In the genomic region with DNA sequence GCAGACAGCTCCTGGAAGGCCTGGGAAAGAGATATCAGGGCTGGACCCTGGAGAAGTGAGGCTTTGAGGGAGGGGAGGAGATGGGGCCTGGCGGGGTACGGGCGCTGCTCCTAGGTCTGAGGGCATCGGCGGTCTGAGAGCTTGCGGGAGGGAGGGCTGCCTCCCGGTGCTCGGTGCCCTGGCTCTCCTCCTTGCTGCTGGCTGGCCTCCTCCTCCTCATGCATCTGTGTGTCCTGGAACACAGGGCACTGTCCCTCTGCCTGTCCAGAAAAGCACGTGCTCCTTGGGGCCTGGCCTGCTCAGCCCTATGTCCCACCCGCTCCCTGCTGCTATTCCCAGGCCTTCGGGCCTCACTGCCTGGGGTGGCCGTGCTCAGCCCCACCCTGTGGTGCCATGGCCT, we compare ENCODE assay signal across 22 cellular contexts. TPM values are rescaled to one million over a fixed set of nuclear protein-coding genes. Genes with fewer than 3 reads are reported as not detected.
DNase-seq lines count a peak whose midpoint lies in the region; ATAC-seq, FAIRE-seq and TF ChIP-seq lines count a peak whose summit lies in the region.
"Had no signal": no experiment of that assay in that cellular context is flagged by ENCODE, and none has a peak within 500 bp of the region (broad histone marks: within the 10 kb centered on the region; RNA-seq: fewer than 3 reads in every experiment).

No MANE protein-coding gene starts in this region.

- 96% methylated on average over 9 of the region's 12 CpGs for WGBS in SK-N-SH (ENCODE audit: low lambda C conversion rate)
- WGBS in psoas muscle, 3 donors: 34 to 60% (median 48%) methylated on average over 9 to 12 of the region's 12 CpGs

- TF ChIP-seq CTCF in SK-N-SH (IDR thresholded peaks at IDR 0.05) (no peak), kidney (IDR thresholded peaks at IDR 0.05; ENCODE audit: borderline replicate concordance, extremely low read depth, insufficient read depth) (no peak), psoas muscle (IDR thresholded peaks at IDR 0.05) (no peak)

- intact Hi-C loops in kidney (cut with DNase I): no loop called here
- intact Hi-C loops in psoas muscle (cut with DNase I): no loop called here

- H3K4me1 ChIP-seq in BLaER1: peaks cover 28% of the 10 kb centered on the region
- H3K4me1 ChIP-seq in SK-N-SH (ENCODE audit: control insufficient read depth in 1 of 2, insufficient read depth in 2 of 2, low read depth in 1 of 2, low read length in 1 of 2): no peaks in the 10 kb centered on the region; a peak in 1 of 4 replicates
- no peaks in the 10 kb centered on the region for H3K4me1 ChIP-seq in kidney (ENCODE audit: control insufficient read depth in 1 of 2, insufficient read depth in 1 of 2, low read depth in 1 of 2, low read length in 2 of 2)
- H3K4me1 ChIP-seq in psoas muscle: no peaks in the 10 kb centered on the region

- peaks cover 34% of the 10 kb centered on the region for H3F3A ChIP-seq in SK-N-SH (replicated peaks; ENCODE audit: insufficient read depth)

- no peak overlapping the region for H3K4me3 ChIP-seq in BLaER1
- H3K4me3 ChIP-seq in SK-N-SH (ENCODE audit: low read depth in 2 of 2, low read length in 1 of 2): no peak overlapping the region
- H3K4me3 ChIP-seq in kidney (ENCODE audit: low read length in 2 of 2): no peak overlapping the region
- no peak overlapping the region for H3K4me3 ChIP-seq in psoas muscle
- H3K4me3 ChIP-seq: K562, PC-9 had no signal

- FAIRE-seq in kidney (lab: Jason Lieb, UNC): no peak
- FAIRE-seq: A204.1, GM12891, H1, K562 had no signal

- H3K9me3 ChIP-seq in BLaER1: no peaks in the 10 kb centered on the region
- no peaks in the 10 kb centered on the region for H3K9me3 ChIP-seq in SK-N-SH
- H3K9me3 ChIP-seq in kidney (ENCODE audit: control insufficient read depth in 1 of 2, low read length in 2 of 2): no peaks in the 10 kb centered on the region
- H3K9me3 ChIP-seq in psoas muscle: no peaks in the 10 kb centered on the region

- no peak overlapping the region for H3K4me2 ChIP-seq in BLaER1
- H3K4me2 ChIP-seq in SK-N-SH: no peak overlapping the region
- H3K4me2 ChIP-seq: PC-9 had no signal

- H4K20me1 ChIP-seq in BLaER1 (no peaks in the 10 kb centered on the region), SK-N-SH (ENCODE audit: insufficient read depth) (0 out of 2 replicates have a peak, but pooled peaks cover under 1% of the 10 kb centered on the region)

- no peak overlapping the region for H2AFZ ChIP-seq in SK-N-SH (ENCODE audit: low read depth)
- H2AFZ ChIP-seq: PC-9 had no signal

- CTCF ChIA-PET in SK-N-SH (lab: Yijun Ruan, JAX): interaction anchor here (1.2 to 5.9 kb wide), 5 partner anchors 11 to 120 kb away, joined by 3 to 33 read pairs (median 6); no protein-coding TSS in a partner anchor

- H3K27me3 ChIP-seq in BLaER1 (no peaks in the 10 kb centered on the region), SK-N-SH (ENCODE audit: insufficient read depth) (no peaks in the 10 kb centered on the region), psoas muscle (ENCODE audit: insufficient read depth in 3 of 3, low read length in 2 of 3) (no peaks in the 10 kb centered on the region)

- DNase-seq in SK-N-SH (peak; percentile 34), kidney (peak; percentile 61), psoas muscle (no peak), HK-2 (ENCODE audit: unreplicated experiment) (no peak)
- no peak for DNase-seq in activated CD4-positive, alpha-beta T cell treated with anti-CD3 and anti-CD28 coated beads for 4 hours
- DNase-seq: DMS79, MM.1S, NCI-H1092, NCI-H1436, NCI-H1930, NCI-H2227 treated with DMSO at 0.1 percent for 48 hours, NCI-H510A, NCI-H748 treated with DMSO at 0.1 percent for 48 hours, PC-9, SIG-M5 had no signal

- TF ChIP-seq EP300 in SK-N-SH (IDR thresholded peaks at IDR 0.05; ENCODE audit: borderline replicate concordance in 1 of 2, low read depth in 1 of 2, low read length in 1 of 2): no peak

- H3K27ac ChIP-seq in BLaER1: 0 out of 2 replicates have a peak overlapping the region, but pooled peaks have one; percentile 13
- H3K27ac ChIP-seq in SK-N-SH (ENCODE audit: low read depth in 2 of 2, low read length in 1 of 2): no peak overlapping the region
- no peak overlapping the region for H3K27ac ChIP-seq in kidney (ENCODE audit: low read depth in 2 of 2, low read length in 2 of 2)
- H3K27ac ChIP-seq in psoas muscle: no peak overlapping the region
- H3K27ac ChIP-seq: PC-9 had no signal

- H3K79me2 ChIP-seq in SK-N-SH (ENCODE audit: insufficient read depth): no peaks in the 10 kb centered on the region

- no peaks in the 10 kb centered on the region for H3K9me2 ChIP-seq in SK-N-SH

- POLR2A ChIA-PET in SK-N-SH (lab: Yijun Ruan, JAX): no interaction called here

- ATAC-seq in psoas muscle (peak; percentile 28 to 56 (median 38)), HG02852 (IDR thresholded peaks at IDR 0.05; ENCODE audit: unreplicated experiment) (no peak), GM21619 (IDR thresholded peaks at IDR 0.05; ENCODE audit: unreplicated experiment) (no peak)
- ATAC-seq: K562 had no signal

- H3K9ac ChIP-seq in BLaER1 (no peak overlapping the region), SK-N-SH (no peak overlapping the region), kidney (ENCODE audit: low read length in 2 of 2) (no peak overlapping the region)

- TF ChIP-seq RAD21 in SK-N-SH (IDR thresholded peaks at IDR 0.05; ENCODE audit: low read length): no peak

- H3K36me3 ChIP-seq in BLaER1: peaks cover 24% of the 10 kb centered on the region
- H3K36me3 ChIP-seq in SK-N-SH (replicated peaks in 1 of 2; ENCODE audit: control insufficient read depth in 1 of 2, insufficient read depth in 2 of 2, low read length in 1 of 2): peaks cover 4 to 8% of the 10 kb centered on the region in 2 experiments
- H3K36me3 ChIP-seq in kidney (ENCODE audit: control insufficient read depth in 1 of 2, insufficient read depth in 2 of 2, low read length in 2 of 2): no peaks in the 10 kb centered on the region
- H3K36me3 ChIP-seq in psoas muscle (ENCODE audit: insufficient read depth in 1 of 2, low read depth in 1 of 2): peaks cover 0 to 7% of the 10 kb centered on the region in 2 donors

TF ChIP-seq in SK-N-SH, 30 proteins besides CTCF, POLR2A, EP300 and RAD21 (continues in another document):
- TF ChIP-seq, protein P1, sequence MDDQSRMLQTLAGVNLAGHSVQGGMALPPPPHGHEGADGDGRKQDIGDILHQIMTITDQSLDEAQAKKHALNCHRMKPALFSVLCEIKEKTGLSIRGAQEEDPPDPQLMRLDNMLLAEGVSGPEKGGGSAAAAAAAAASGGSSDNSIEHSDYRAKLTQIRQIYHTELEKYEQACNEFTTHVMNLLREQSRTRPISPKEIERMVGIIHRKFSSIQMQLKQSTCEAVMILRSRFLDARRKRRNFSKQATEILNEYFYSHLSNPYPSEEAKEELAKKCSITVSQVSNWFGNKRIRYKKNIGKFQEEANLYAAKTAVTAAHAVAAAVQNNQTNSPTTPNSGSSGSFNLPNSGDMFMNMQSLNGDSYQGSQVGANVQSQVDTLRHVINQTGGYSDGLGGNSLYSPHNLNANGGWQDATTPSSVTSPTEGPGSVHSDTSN (IDR thresholded peaks at IDR 0.05): no peak
- TF ChIP-seq, protein P2, sequence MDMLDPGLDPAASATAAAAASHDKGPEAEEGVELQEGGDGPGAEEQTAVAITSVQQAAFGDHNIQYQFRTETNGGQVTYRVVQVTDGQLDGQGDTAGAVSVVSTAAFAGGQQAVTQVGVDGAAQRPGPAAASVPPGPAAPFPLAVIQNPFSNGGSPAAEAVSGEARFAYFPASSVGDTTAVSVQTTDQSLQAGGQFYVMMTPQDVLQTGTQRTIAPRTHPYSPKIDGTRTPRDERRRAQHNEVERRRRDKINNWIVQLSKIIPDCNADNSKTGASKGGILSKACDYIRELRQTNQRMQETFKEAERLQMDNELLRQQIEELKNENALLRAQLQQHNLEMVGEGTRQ (IDR thresholded peaks at IDR 0.05; ENCODE audit: borderline replicate concordance, low read depth, low read length): no peak
- TF ChIP-seq YY1 (IDR thresholded peaks at IDR 0.05; ENCODE audit: low read depth) (no peak), RFX5 (IDR thresholded peaks at IDR 0.05; ENCODE audit: low read length) (no peak), FOSL2 (IDR thresholded peaks at IDR 0.05; ENCODE audit: borderline replicate concordance, low read depth) (no peak), MEF2A (IDR thresholded peaks at IDR 0.05; ENCODE audit: borderline replicate concordance, low read depth) (no peak), EZH2phosphoT487 (IDR thresholded peaks at IDR 0.05; ENCODE audit: borderline replicate concordance, low read depth) (no peak), NRF1 (IDR thresholded peaks at IDR 0.05; ENCODE audit: low read depth, low read length) (no peak), GABPA (IDR thresholded peaks at IDR 0.05; ENCODE audit: low read depth) (no peak)
- TF ChIP-seq, protein P3, sequence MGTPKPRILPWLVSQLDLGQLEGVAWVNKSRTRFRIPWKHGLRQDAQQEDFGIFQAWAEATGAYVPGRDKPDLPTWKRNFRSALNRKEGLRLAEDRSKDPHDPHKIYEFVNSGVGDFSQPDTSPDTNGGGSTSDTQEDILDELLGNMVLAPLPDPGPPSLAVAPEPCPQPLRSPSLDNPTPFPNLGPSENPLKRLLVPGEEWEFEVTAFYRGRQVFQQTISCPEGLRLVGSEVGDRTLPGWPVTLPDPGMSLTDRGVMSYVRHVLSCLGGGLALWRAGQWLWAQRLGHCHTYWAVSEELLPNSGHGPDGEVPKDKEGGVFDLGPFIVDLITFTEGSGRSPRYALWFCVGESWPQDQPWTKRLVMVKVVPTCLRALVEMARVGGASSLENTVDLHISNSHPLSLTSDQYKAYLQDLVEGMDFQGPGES (IDR thresholded peaks at IDR 0.05; ENCODE audit: low read depth, low read length): no peak
- TF ChIP-seq, protein P4, sequence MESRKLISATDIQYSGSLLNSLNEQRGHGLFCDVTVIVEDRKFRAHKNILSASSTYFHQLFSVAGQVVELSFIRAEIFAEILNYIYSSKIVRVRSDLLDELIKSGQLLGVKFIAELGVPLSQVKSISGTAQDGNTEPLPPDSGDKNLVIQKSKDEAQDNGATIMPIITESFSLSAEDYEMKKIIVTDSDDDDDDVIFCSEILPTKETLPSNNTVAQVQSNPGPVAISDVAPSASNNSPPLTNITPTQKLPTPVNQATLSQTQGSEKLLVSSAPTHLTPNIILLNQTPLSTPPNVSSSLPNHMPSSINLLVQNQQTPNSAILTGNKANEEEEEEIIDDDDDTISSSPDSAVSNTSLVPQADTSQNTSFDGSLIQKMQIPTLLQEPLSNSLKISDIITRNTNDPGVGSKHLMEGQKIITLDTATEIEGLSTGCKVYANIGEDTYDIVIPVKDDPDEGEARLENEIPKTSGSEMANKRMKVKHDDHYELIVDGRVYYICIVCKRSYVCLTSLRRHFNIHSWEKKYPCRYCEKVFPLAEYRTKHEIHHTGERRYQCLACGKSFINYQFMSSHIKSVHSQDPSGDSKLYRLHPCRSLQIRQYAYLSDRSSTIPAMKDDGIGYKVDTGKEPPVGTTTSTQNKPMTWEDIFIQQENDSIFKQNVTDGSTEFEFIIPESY (IDR thresholded peaks at IDR 0.05; ENCODE audit: borderline replicate concordance, low read depth): no peak

RNA-seq across cellular contexts. Expression of a gene that starts 22.0 kb away (rescaled TPM):
- polyA plus RNA-seq in SK-N-SH (2012; rRNA removed) (222 and 287 TPM in 2 replicates), kidney (ENCODE audit: insufficient read depth, low read depth, low replicate concordance) (22.5 TPM), psoas muscle (1 to 10 TPM; 2.2 to 8.3 (median 2.8) TPM)
- 108 and 201 TPM in 2 replicates for polyA plus RNA-seq in SK-N-SH (2012; cell fraction: cytosol; rRNA removed)
- 255 and 304 TPM in 2 replicates for polyA plus RNA-seq in SK-N-SH (2012; cell fraction: nucleus; rRNA removed)
- total RNA-seq in kidney (41.8 TPM), psoas muscle (10 to 100 TPM in 1 of 4 donors, 1 to 10 TPM in 3; 4.8 to 15.8 (median 8.1) TPM)

Comparison
In these comparisons a context has a peak if more than half of its experiments do, and no peak if none do; other contexts are left out.
1. DNase-seq: peak in SK-N-SH (single experiment) and kidney (single experiment); none in psoas muscle (0 of 2), HK-2 (single experiment) and activated CD4-positive, alpha-beta T cell treated with anti-CD3 and anti-CD28 coated beads for 4 hours (0 of 2).
2. ATAC-seq: peak in psoas muscle (4 of 4); none in HG02852 (single experiment) and GM21619 (single experiment).